Comparison of ENCODE assay signal across 20 cellular contexts in the genomic region with DNA sequence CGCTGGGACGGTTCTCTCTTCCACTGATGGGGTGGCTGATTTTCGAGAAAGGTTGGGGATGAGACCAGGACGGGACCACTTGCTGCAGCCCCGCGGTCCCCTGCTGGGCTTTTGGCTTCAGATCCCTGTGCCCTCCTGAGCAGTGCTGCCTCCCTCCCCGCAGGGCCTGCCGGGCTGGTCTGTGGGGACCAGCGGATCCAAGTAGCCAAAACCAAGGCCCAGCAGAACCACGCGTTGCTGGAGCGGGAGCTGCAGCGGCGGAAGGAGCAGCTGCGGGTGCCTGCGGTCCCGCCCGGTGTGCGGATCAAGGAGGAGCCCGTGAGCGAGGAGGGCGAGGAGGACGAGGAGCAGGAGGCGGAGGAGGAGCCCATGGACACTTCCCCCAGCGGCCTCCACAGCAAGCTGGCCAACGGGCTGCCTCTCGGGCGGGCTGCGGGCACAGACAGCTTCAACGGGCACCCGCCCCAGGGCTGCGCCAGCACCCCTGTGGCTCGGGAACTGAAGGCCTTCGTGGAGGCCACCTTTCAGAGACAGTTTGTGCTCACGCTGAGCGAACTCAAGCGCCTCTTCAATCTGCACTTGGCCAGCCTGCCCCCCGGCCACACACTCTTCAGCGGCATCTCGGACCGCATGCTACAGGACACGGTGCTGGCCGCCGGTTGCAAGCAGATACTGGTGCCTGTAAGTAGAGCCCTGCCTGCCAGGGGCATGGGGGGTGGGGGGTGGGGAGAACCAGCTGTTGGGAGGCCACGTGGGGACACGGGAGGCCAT.
"Had no signal": no experiment of that assay in that cellular context is flagged by ENCODE, and none has a peak within 500 bp of the region (broad histone marks: within the 10 kb centered on the region; RNA-seq: fewer than 3 reads in every experiment).

No MANE protein-coding gene starts in this region.

- H3K9me3 ChIP-seq: body of pancreas, pancreas, stomach had no signal

- H3K36me3 ChIP-seq: neural progenitor cell had no signal

- H3K27ac ChIP-seq: body of pancreas, neural progenitor cell, pancreas, stomach had no signal

- DNase-seq: activated CD4-positive, alpha-beta T cell treated with anti-CD3 and anti-CD28 coated beads for 4 hours; activated CD8-positive, alpha-beta T cell treated with anti-CD3 and anti-CD28 coated beads for 36 hours; activated naive CD4-positive, alpha-beta T cell; activated naive CD8-positive, alpha-beta T cell treated with anti-CD3 and anti-CD28 coated beads, Interleukin-2, amount 10 ng/mL, durations not matched to agents 7 days and 5 days; body of pancreas; caudate nucleus; foreskin melanocyte; kidney glomerular epithelial cell; left ventricle myocardium superior; naive thymus-derived CD4-positive, alpha-beta T cell; stimulated activated CD4-positive, alpha-beta T cell treated with anti-CD3 and anti-CD28 coated beads, Interleukin-4, amount 100 ng/mL, for 1 hour; stomach; trophoblast cell had no signal

- H3K4me3 ChIP-seq: body of pancreas, neural progenitor cell, pancreas, smooth muscle cell, stomach had no signal

- ATAC-seq: activated CD8-positive, alpha-beta T cell treated with anti-CD3 and anti-CD28 coated beads for 36 hours; activated T-helper 17 cell treated with anti-CD3 and anti-CD28 coated beads, Interleukin-2, amount 50 U/mL, for 72 hours; body of pancreas; left ventricle myocardium superior; naive thymus-derived CD4-positive, alpha-beta T cell; pancreas; sciatic nerve; stimulated activated effector memory CD8-positive, alpha-beta T cell treated with anti-CD3 and anti-CD28 coated beads, Interleukin-12 subunit alpha, Interleukin-12 subunit beta, amount 100 ng/mL, for 72 hours; WTC11 had no signal

- H3K4me1 ChIP-seq: neural progenitor cell, pancreas had no signal

- H3K27me3 ChIP-seq: body of pancreas, neural progenitor cell, pancreas, stomach had no signal
